19 cellular contexts compared by ENCODE assay signal in genomic region chr15:49860101-49860500, GRCh38.
DNase-seq lines count a peak whose midpoint lies in the region; ATAC-seq, FAIRE-seq and TF ChIP-seq lines count a peak whose summit lies in the region.
"Had no signal": no experiment of that assay in that cellular context is flagged by ENCODE, and none has a peak within 500 bp of the region (broad histone marks: within the 10 kb centered on the region; RNA-seq: fewer than 3 reads in every experiment).

No MANE protein-coding gene starts in this region.

- H3K27me3 Mint-ChIP-seq in naive thymus-derived CD8-positive, alpha-beta T cell = peaks cover 0 to 5% (median 0%) of the 10 kb centered on the region in 5 donors

- H3K27ac ChIP-seq in liver (ENCODE audit: low read depth in 1 of 2, low read length in 2 of 2) (no peak overlapping the region), right lobe of liver (peak overlapping the region in 1 of 3 donors; percentile 25), K562 (ENCODE audit: extremely low read depth, low read depth, low read length) (no peak overlapping the region), vagina (peak overlapping the region; percentile 34)
- H3K27ac ChIP-seq: lower lobe of right lung, SJSA1 had no signal

- H3K9me3 Mint-ChIP-seq in naive thymus-derived CD8-positive, alpha-beta T cell = no peaks in the 10 kb centered on the region
- H3K9me3 Mint-ChIP-seq: H9; naive thymus-derived CD4-positive, alpha-beta T cell had no signal

- FAIRE-seq in K562 (lab: Jason Lieb, UNC) = no peak
- FAIRE-seq: G401.6 had no signal

- no peaks in the 10 kb centered on the region for H3K36me3 Mint-ChIP-seq in naive thymus-derived CD8-positive, alpha-beta T cell

- H3K36me3 ChIP-seq in liver (ENCODE audit: control insufficient read depth in 4 of 4, insufficient read depth in 3 of 4, low read depth in 1 of 4, low read length in 3 of 4) (peaks cover 0 to 4% (median 0%) of the 10 kb centered on the region in 4 donors), right lobe of liver (no peaks in the 10 kb centered on the region), K562 (ENCODE audit: control insufficient read depth, insufficient read depth, low read length) (no peaks in the 10 kb centered on the region), vagina (no peaks in the 10 kb centered on the region)
- H3K36me3 ChIP-seq: lower lobe of right lung, SJSA1 had no signal

- DNase-seq in right lobe of liver (no peak), K562 (ENCODE audit: extremely low read depth in 1 of 4, low spot score in 3 of 4) (no peak), fibroblast of the conjunctiva (ENCODE audit: low read depth) (peak; percentile 41), vagina (ENCODE audit: extremely low spot score in 2 of 2) (no peak)
- no peak for DNase-seq in naive thymus-derived CD8-positive, alpha-beta T cell
- no peak for DNase-seq in activated CD4-positive, alpha-beta T cell treated with anti-CD3 and anti-CD28 coated beads for 48 hours
- DNase-seq: activated CD4-positive, CD25-positive, alpha-beta regulatory T cell treated with anti-CD3 and anti-CD28 coated beads, Interleukin-2, amount 50 U/mL, for 72 hours; activated CD8-positive, alpha-beta memory T cell treated with anti-CD3 and anti-CD28 coated beads, Interleukin-2, amount 50 U/mL, for 48 hours; Caco-2; H9; lower lobe of right lung; naive thymus-derived CD4-positive, alpha-beta T cell; NCI-H1694; NCI-H510A treated with DMSO at 0.1 percent for 48 hours; T-helper 9 cell had no signal

- H3K4me3 ChIP-seq in liver (ENCODE audit: low read depth in 1 of 3, low read length in 3 of 3) = no peak overlapping the region
- no peak overlapping the region for H3K4me3 ChIP-seq in right lobe of liver
- no peak overlapping the region for H3K4me3 ChIP-seq in K562
- no peak overlapping the region for H3K4me3 ChIP-seq in vagina
- H3K4me3 ChIP-seq: lower lobe of right lung, SJSA1 had no signal

- TF ChIP-seq POLR2A in right lobe of liver (IDR thresholded peaks at IDR 0.05) (no peak), K562 (conservative IDR thresholded peaks at IDR 0.05) (no peak), vagina (IDR thresholded peaks at IDR 0.05) (no peak)

- CTCF ChIA-PET in K562 (lab: Yijun Ruan, JAX; ENCODE audit: low intra/inter-chr PET ratio) = no interaction called here

- H3K79me2 ChIP-seq in K562 (ENCODE audit: control insufficient read depth, insufficient read depth, low read length) = no peaks in the 10 kb centered on the region

- H2AFZ ChIP-seq in K562 (ENCODE audit: low read depth, low read length) = no peak overlapping the region

- no peak for TF ChIP-seq CTCF in liver (IDR thresholded peaks at IDR 0.05; ENCODE audit: low read depth, low read length, missing input control)
- no peak for TF ChIP-seq CTCF in right lobe of liver (IDR thresholded peaks at IDR 0.05)
- no peak for TF ChIP-seq CTCF in K562 (IDR thresholded peaks at IDR 0.05 in 2 of 3, conservative IDR thresholded peaks at IDR 0.05 in 1 of 3; ENCODE audit: insufficient read depth in 2 of 3, low read depth in 1 of 3, low read length in 3 of 3)
- TF ChIP-seq CTCF in vagina (IDR thresholded peaks at IDR 0.05) = no peak

- H3K4me1 ChIP-seq in liver (ENCODE audit: control insufficient read depth in 4 of 4, insufficient read depth in 4 of 4, low read length in 3 of 4) = no peaks in the 10 kb centered on the region
- H3K4me1 ChIP-seq in right lobe of liver = peaks cover 0 to 13% (median 0%) of the 10 kb centered on the region in 4 donors
- H3K4me1 ChIP-seq in K562 (replicated peaks in 1 of 2; ENCODE audit: control insufficient read depth in 2 of 2, insufficient read depth in 2 of 2, low read length in 2 of 2) = no peaks in the 10 kb centered on the region
- peaks cover 21% of the 10 kb centered on the region for H3K4me1 ChIP-seq in vagina
- H3K4me1 ChIP-seq: Caco-2, lower lobe of right lung, SJSA1 had no signal

- BruUV-seq in K562 (replicated peaks; lab: Mats Ljungman, UMichigan) = no TSS peak

- H3K27ac Mint-ChIP-seq in naive thymus-derived CD8-positive, alpha-beta T cell = no peak overlapping the region
- H3K27ac Mint-ChIP-seq: H9; naive thymus-derived CD4-positive, alpha-beta T cell had no signal

- H3K9ac ChIP-seq in liver (ENCODE audit: low read depth in 1 of 2, low read length in 2 of 2) = no peak overlapping the region
- H3K9ac ChIP-seq in K562 (ENCODE audit: insufficient read depth in 1 of 2, low read depth in 2 of 2, low read length in 2 of 2) = no peak overlapping the region

- in situ Hi-C loops in K562 (cut with MboI) = no loop called here

- ATAC-seq in right lobe of liver = no peak
- ATAC-seq in K562 = no peak
- no peak for ATAC-seq in GM18909 (IDR thresholded peaks at IDR 0.05; ENCODE audit: poor library complexity, unreplicated experiment)
- no peak for ATAC-seq in naive thymus-derived CD8-positive, alpha-beta T cell
- ATAC-seq: lower lobe of right lung; naive thymus-derived CD4-positive, alpha-beta T cell had no signal

- WGBS in liver = 87% methylated on average over 8 of the region's 8 CpGs
- WGBS in right lobe of liver (ENCODE audit: insufficient coverage, low coverage, low lambda C conversion rate, missing lambda C conversion rate) = 86% methylated on average over 8 of the region's 8 CpGs
- 2% methylated on average over 8 of the region's 8 CpGs for WGBS in K562 (ENCODE audit: insufficient coverage, low coverage, missing lambda C conversion rate)

- no peaks in the 10 kb centered on the region for H4K20me1 ChIP-seq in K562 (replicated peaks; ENCODE audit: control insufficient read depth, insufficient read depth, low read length)

- no peak overlapping the region for H3K4me2 ChIP-seq in K562 (ENCODE audit: insufficient read depth, low read length)

- H3K27me3 ChIP-seq in liver (ENCODE audit: control insufficient read depth in 4 of 4, insufficient read depth in 4 of 4, low read length in 3 of 4) = no peaks in the 10 kb centered on the region
- H3K27me3 ChIP-seq in right lobe of liver = no peaks in the 10 kb centered on the region
- no peaks in the 10 kb centered on the region for H3K27me3 ChIP-seq in K562 (ENCODE audit: control insufficient read depth in 2 of 2, insufficient read depth in 2 of 2, low read length in 2 of 2)
- no peaks in the 10 kb centered on the region for H3K27me3 ChIP-seq in vagina
- H3K27me3 ChIP-seq: SJSA1 had no signal

- H3K9me3 ChIP-seq in liver (ENCODE audit: control insufficient read depth in 4 of 4, low read length in 3 of 4) (no peaks in the 10 kb centered on the region), right lobe of liver (no peaks in the 10 kb centered on the region), K562 (replicated peaks; ENCODE audit: control insufficient read depth, insufficient read depth, low read depth, low read length) (no peaks in the 10 kb centered on the region), vagina (no peaks in the 10 kb centered on the region)
- H3K9me3 ChIP-seq: Caco-2, lower lobe of right lung, SJSA1 had no signal

- no peaks in the 10 kb centered on the region for H3K4me1 Mint-ChIP-seq in naive thymus-derived CD8-positive, alpha-beta T cell
- H3K4me1 Mint-ChIP-seq: naive thymus-derived CD4-positive, alpha-beta T cell had no signal

- TF ChIP-seq EP300 in K562 (IDR thresholded peaks at IDR 0.05; ENCODE audit: low read length) = no peak

- H3K9me1 ChIP-seq in K562 (ENCODE audit: control insufficient read depth, insufficient read depth, low read length) = no peaks in the 10 kb centered on the region

- POLR2A ChIA-PET in K562 (lab: Yijun Ruan, JAX) = no interaction called here
- POLR2A ChIA-PET in naive thymus-derived CD8-positive, alpha-beta T cell (lab: Charles Lee) = no interaction called here

- no peak overlapping the region for H3K4me3 Mint-ChIP-seq in naive thymus-derived CD8-positive, alpha-beta T cell
- H3K4me3 Mint-ChIP-seq: H9; naive thymus-derived CD4-positive, alpha-beta T cell had no signal

- intact Hi-C loops in right lobe of liver (cut with DNase I) (no loop called here), K562 (cut with micrococcal nuclease) (no loop called here), vagina (cut with DNase I) (no loop called here)

- no peak for TF ChIP-seq RAD21 in liver (IDR thresholded peaks at IDR 0.05)
- no peak for TF ChIP-seq RAD21 in K562 (CRISPR knock-in tag; conservative IDR thresholded peaks at IDR 0.05 in 1 of 2, IDR thresholded peaks at IDR 0.05 in 1 of 2)

TF ChIP-seq in liver, 16 proteins besides CTCF, POLR2A, EP300 and RAD21:
- TF ChIP-seq MAX (IDR thresholded peaks at IDR 0.05) (no peak), NR2F2 (IDR thresholded peaks at IDR 0.05) (peak; percentile 57), HNF4A (conservative IDR thresholded peaks at IDR 0.05) (no peak), FOXA2 (IDR thresholded peaks at IDR 0.05) (no peak), JUND (IDR thresholded peaks at IDR 0.05) (no peak), EGR1 (IDR thresholded peaks at IDR 0.05; ENCODE audit: low read depth in 2 of 2) (no peak), SP1 (IDR thresholded peaks at IDR 0.05) (no peak), TAF1 (conservative IDR thresholded peaks at IDR 0.05) (no peak)

TF ChIP-seq in K562, 482 proteins besides CTCF, POLR2A, EP300 and RAD21:
- TF ChIP-seq TAL1 (IDR thresholded peaks at IDR 0.05) = 0 out of 2 replicates have a peak, but pooled peaks have one; percentile 7
- peak; percentile 13; the same call in 1 of the 2 replicates for TF ChIP-seq CBFA2T3 (IDR thresholded peaks at IDR 0.05)
- no peak for TF ChIP-seq ZNF347 (CRISPR knock-in tag; IDR thresholded peaks at IDR 0.05; ENCODE audit: low read depth)
- no peak for TF ChIP-seq SIN3B (IDR thresholded peaks at IDR 0.05; ENCODE audit: low read depth)
TF ChIP-seq in K562: peak in this region for 2.
